In genomic region chr2:241870081-241870541, GRCh38 we compare ENCODE assay signal across 2 cellular contexts.
TF ChIP-seq lines count a peak whose summit lies in the region.

No MANE protein-coding gene starts in this region.

TF ChIP-seq in Ishikawa, 13 proteins besides CTCF, POLR2A, EP300 and RAD21 (continued from another document):
- TF ChIP-seq TAF1 (IDR thresholded peaks at IDR 0.05; ENCODE audit: low read depth) (no peak), CREB1 (IDR thresholded peaks at IDR 0.05; ENCODE audit: low read depth) (no peak)

TF ChIP-seq in HepG2, 621 proteins besides CTCF, POLR2A, EP300 and RAD21:
- TF ChIP-seq IRF1 (CRISPR knock-in tag; IDR thresholded peaks at IDR 0.05; ENCODE audit: low read depth): no peak
- TF ChIP-seq NR2C2 (CRISPR knock-in tag; IDR thresholded peaks at IDR 0.05; ENCODE audit: borderline replicate concordance): no peak
- no peak for TF ChIP-seq ZNF256 (CRISPR knock-in tag; conservative IDR thresholded peaks at IDR 0.05)
- TF ChIP-seq ZNF317 (CRISPR knock-in tag; IDR thresholded peaks at IDR 0.05): no peak
- TF ChIP-seq TBX3 (IDR thresholded peaks at IDR 0.05; ENCODE audit: borderline replicate concordance): no peak
- TF ChIP-seq ZFP62 (CRISPR knock-in tag; IDR thresholded peaks at IDR 0.05): no peak
- TF ChIP-seq, protein P1, sequence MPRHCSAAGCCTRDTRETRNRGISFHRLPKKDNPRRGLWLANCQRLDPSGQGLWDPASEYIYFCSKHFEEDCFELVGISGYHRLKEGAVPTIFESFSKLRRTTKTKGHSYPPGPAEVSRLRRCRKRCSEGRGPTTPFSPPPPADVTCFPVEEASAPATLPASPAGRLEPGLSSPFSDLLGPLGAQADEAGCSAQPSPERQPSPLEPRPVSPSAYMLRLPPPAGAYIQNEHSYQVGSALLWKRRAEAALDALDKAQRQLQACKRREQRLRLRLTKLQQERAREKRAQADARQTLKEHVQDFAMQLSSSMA (CRISPR knock-in tag; IDR thresholded peaks at IDR 0.05): no peak
- no peak for TF ChIP-seq SALL1 (CRISPR knock-in tag; IDR thresholded peaks at IDR 0.05)
- no peak for TF ChIP-seq AHR (CRISPR knock-in tag; IDR thresholded peaks at IDR 0.05)
